Comparison of ENCODE assay signal across 18 cellular contexts in genomic region chr15:34732430-34732829, GRCh38. TPM values are rescaled to one million over a fixed set of nuclear protein-coding genes. Genes with fewer than 3 reads are reported as not detected.
"Had no signal": no experiment of that assay in that cellular context is flagged by ENCODE, and none has a peak within 500 bp of the region (broad histone marks: within the 10 kb centered on the region; RNA-seq: fewer than 3 reads in every experiment).

No MANE protein-coding gene starts in this region.

- H3K9me3 ChIP-seq: thoracic aorta had no signal

- H3K36me3 ChIP-seq: thoracic aorta had no signal

- ATAC-seq: activated naive CD4-positive, alpha-beta T cell treated with anti-CD3 and anti-CD28 coated beads, Interleukin-2, amount 50 U/mL, for 72 hours; activated T-cell treated with anti-CD3 and anti-CD28 coated beads, Interleukin-2, amount 50 U/mL, for 4 hours; stimulated activated naive CD8-positive, alpha-beta T cell treated with anti-CD3 and anti-CD28 coated beads, Interleukin-15, amount 100 ng/mL, for 72 hours had no signal

- H3K27ac Mint-ChIP-seq: brain; mesothelial cell of epicardium; stimulated activated naive CD8-positive, alpha-beta T cell treated with anti-CD3 and anti-CD28 coated beads, Interleukin-15, amount 100 ng/mL, for 72 hours had no signal

- H3K36me3 Mint-ChIP-seq: activated naive CD4-positive, alpha-beta T cell treated with anti-CD3 and anti-CD28 coated beads, Interleukin-2, amount 50 U/mL, for 72 hours; brain; mesothelial cell of epicardium had no signal

- H3K4me3 ChIP-seq: thoracic aorta had no signal

- H3K4me3 Mint-ChIP-seq: activated T-cell treated with anti-CD3 and anti-CD28 coated beads, Interleukin-2, amount 50 U/mL, for 4 hours; brain; mesothelial cell of epicardium; stimulated activated naive CD8-positive, alpha-beta T cell treated with anti-CD3 and anti-CD28 coated beads, Interleukin-15, amount 100 ng/mL, for 72 hours had no signal

- H3K4me1 Mint-ChIP-seq: mesothelial cell of epicardium; stimulated activated naive CD8-positive, alpha-beta T cell treated with anti-CD3 and anti-CD28 coated beads, Interleukin-15, amount 100 ng/mL, for 72 hours had no signal

- DNase-seq: activated effector memory CD4-positive, alpha-beta T cell treated with anti-CD3 and anti-CD28 coated beads, Interleukin-2, amount 50 U/mL, for 16 hours; activated T-cell treated with anti-CD3 and anti-CD28 coated beads, Interleukin-2, amount 50 U/mL, for 4 hours; amniotic stem cell; cerebellar nuclear complex; dermis blood vessel endothelial cell; erythroblast; hippocampal formation; retina; stimulated activated CD4-positive, alpha-beta T cell treated with anti-CD3 and anti-CD28 coated beads, Interleukin-4, amount 100 ng/mL, for 24 hours; stimulated activated naive CD8-positive, alpha-beta T cell treated with anti-CD3 and anti-CD28 coated beads, Interleukin-15, amount 100 ng/mL, for 72 hours had no signal

- H3K27ac ChIP-seq: thoracic aorta had no signal

- H3K9me3 Mint-ChIP-seq: activated T-cell treated with anti-CD3 and anti-CD28 coated beads, Interleukin-2, amount 50 U/mL, for 4 hours; brain; stimulated activated naive CD8-positive, alpha-beta T cell treated with anti-CD3 and anti-CD28 coated beads, Interleukin-15, amount 100 ng/mL, for 72 hours had no signal

RNA-seq across cellular contexts. Expression of gene GJD2, which starts 22.4 kb away (rescaled TPM):
- total RNA-seq: activated naive CD4-positive, alpha-beta T cell treated with anti-CD3 and anti-CD28 coated beads, Interleukin-2, amount 50 U/mL, for 72 hours; activated T-cell treated with anti-CD3 and anti-CD28 coated beads, Interleukin-2, amount 50 U/mL, for 4 hours; dermis blood vessel endothelial cell; glomerular endothelial cell; kidney epithelial cell; liver; mesothelial cell of epicardium; myocyte; thoracic aorta had no signal
- polyA plus RNA-seq: liver had no signal
